In the genomic region with DNA sequence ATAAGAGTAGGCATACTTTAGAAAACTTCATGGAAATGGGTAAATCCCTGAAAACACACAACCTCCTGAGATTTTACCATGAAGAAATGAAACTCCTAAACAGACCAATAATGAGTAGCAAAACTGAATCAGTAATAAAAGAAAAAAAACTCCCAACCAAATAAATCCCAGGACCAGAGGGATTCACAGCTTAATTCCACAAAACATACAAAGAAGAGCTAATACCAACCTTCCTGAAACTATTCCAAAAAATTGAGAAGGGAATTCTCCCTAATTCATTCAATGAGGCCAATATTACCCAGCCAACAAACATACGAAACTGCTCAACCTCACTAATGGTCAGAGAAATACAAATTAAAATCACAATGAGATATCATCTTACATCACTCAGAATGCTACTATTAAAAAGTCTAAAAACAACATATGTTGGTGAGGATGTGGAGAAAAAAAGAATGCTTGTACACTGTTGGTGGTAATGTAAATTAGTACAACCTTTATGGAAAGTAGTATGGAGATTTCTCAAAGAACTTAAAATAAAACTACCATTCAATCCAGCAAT, we compare ENCODE assay signal across 22 cellular contexts.
DNase-seq lines count a peak whose midpoint lies in the region; ATAC-seq and TF ChIP-seq lines count a peak whose summit lies in the region.
"Had no signal": no experiment of that assay in that cellular context is flagged by ENCODE, and none has a peak within 500 bp of the region (broad histone marks: within the 10 kb centered on the region; RNA-seq: fewer than 3 reads in every experiment).

No MANE protein-coding gene starts in this region.

- no peak overlapping the region for H3K18ac ChIP-seq in mesenchymal stem cell (ENCODE audit: low read depth in 1 of 2, low read length in 2 of 2)

- WGBS in mesenchymal stem cell: 100% methylated on average over 1 of the region's 1 CpG
- 38 to 76% methylated on average over 1 of the region's 1 CpG for WGBS in tibial nerve, 2 donors

- no TSS peak for BruUV-seq in Calu3 (replicated peaks; lab: Mats Ljungman, UMichigan)

- H3K36me3 Mint-ChIP-seq in activated T-cell treated with anti-CD3 and anti-CD28 coated beads, Interleukin-2, amount 50 U/mL, for 24 hours (ENCODE audit: low read depth): no peaks in the 10 kb centered on the region
- no peaks in the 10 kb centered on the region for H3K36me3 Mint-ChIP-seq in activated CD8-positive, alpha-beta T cell treated with anti-CD3 and anti-CD28 coated beads, Interleukin-2, amount 10 ng/mL, durations not matched to agents 7 days and 5 days (ENCODE audit: low read depth)
- no peaks in the 10 kb centered on the region for H3K36me3 Mint-ChIP-seq in Calu3 (ENCODE audit: insufficient read depth, unreplicated experiment)
- H3K36me3 Mint-ChIP-seq: WTC11 had no signal

- POLR2A ChIA-PET in activated CD8-positive, alpha-beta T cell treated with anti-CD3 and anti-CD28 coated beads, Interleukin-2, amount 10 ng/mL, durations not matched to agents 7 days and 5 days (lab: Charles Lee): no interaction called here

- H3K14ac ChIP-seq in mesenchymal stem cell (ENCODE audit: low read length in 2 of 2): no peak overlapping the region

- no peak overlapping the region for H3K4ac ChIP-seq in mesenchymal stem cell (ENCODE audit: low read depth in 1 of 2, low read length in 2 of 2)

- H3K27me3 Mint-ChIP-seq in activated T-cell treated with anti-CD3 and anti-CD28 coated beads, Interleukin-2, amount 50 U/mL, for 24 hours: no peaks in the 10 kb centered on the region
- H3K27me3 Mint-ChIP-seq in activated CD8-positive, alpha-beta T cell treated with anti-CD3 and anti-CD28 coated beads, Interleukin-2, amount 10 ng/mL, durations not matched to agents 7 days and 5 days (ENCODE audit: low read depth): no peaks in the 10 kb centered on the region
- no peaks in the 10 kb centered on the region for H3K27me3 Mint-ChIP-seq in Calu3 (ENCODE audit: unreplicated experiment)
- H3K27me3 Mint-ChIP-seq: T-helper 17 cell had no signal

- peak; percentile 67 for ATAC-seq in HG02678 (IDR thresholded peaks at IDR 0.05; ENCODE audit: unreplicated experiment)
- ATAC-seq in activated CD8-positive, alpha-beta T cell treated with anti-CD3 and anti-CD28 coated beads, Interleukin-2, amount 10 ng/mL, durations not matched to agents 7 days and 5 days: no peak
- ATAC-seq: right lobe of liver, upper lobe of right lung, WTC11 had no signal

- H2BK120ac ChIP-seq in mesenchymal stem cell (ENCODE audit: low read depth, low read length): no peak overlapping the region

- H3K4me3 ChIP-seq in mesenchymal stem cell (ENCODE audit: insufficient read depth in 1 of 2, low read depth in 1 of 2, low read length in 2 of 2): peak overlapping the region in 1 of 2 experiments; percentile 19
- no peak overlapping the region for H3K4me3 ChIP-seq in tibial nerve
- H3K4me3 ChIP-seq: adrenal gland, esophagus muscularis mucosa, HAP-1, right lobe of liver, upper lobe of right lung had no signal

- H3K36me3 ChIP-seq in mesenchymal stem cell (ENCODE audit: control insufficient read depth in 1 of 2, insufficient read depth in 2 of 2, low read depth in 1 of 2, low read length in 2 of 2) (no peaks in the 10 kb centered on the region), tibial nerve (no peaks in the 10 kb centered on the region)
- H3K36me3 ChIP-seq: adrenal gland, esophagus muscularis mucosa, HAP-1, right lobe of liver, upper lobe of right lung had no signal

- peaks cover under 1% of the 10 kb centered on the region for H3K4me1 ChIP-seq in mesenchymal stem cell (ENCODE audit: control insufficient read depth, insufficient read depth, low read depth, low read length)
- no peaks in the 10 kb centered on the region for H3K4me1 ChIP-seq in tibial nerve
- H3K4me1 ChIP-seq: adrenal gland, HAP-1, right lobe of liver, upper lobe of right lung had no signal

- H3K27me3 ChIP-seq in mesenchymal stem cell (ENCODE audit: control insufficient read depth in 1 of 2, insufficient read depth in 1 of 2, low read length in 2 of 2) (no peaks in the 10 kb centered on the region), tibial nerve (no peaks in the 10 kb centered on the region)
- H3K27me3 ChIP-seq: adrenal gland, esophagus muscularis mucosa, right lobe of liver, upper lobe of right lung had no signal

- peak overlapping the region; percentile 45 for H3K4me3 Mint-ChIP-seq in activated T-cell treated with anti-CD3 and anti-CD28 coated beads, Interleukin-2, amount 50 U/mL, for 24 hours
- H3K4me3 Mint-ChIP-seq in activated CD8-positive, alpha-beta T cell treated with anti-CD3 and anti-CD28 coated beads, Interleukin-2, amount 10 ng/mL, durations not matched to agents 7 days and 5 days: peak overlapping the region; percentile 33
- no peak overlapping the region for H3K4me3 Mint-ChIP-seq in Calu3 (ENCODE audit: low read depth, unreplicated experiment)
- H3K4me3 Mint-ChIP-seq: T-helper 17 cell, WTC11 had no signal

- no peak overlapping the region for H2AFZ ChIP-seq in mesenchymal stem cell (ENCODE audit: low read depth, low read length)

- no peaks in the 10 kb centered on the region for H3K79me1 ChIP-seq in mesenchymal stem cell (replicated peaks; ENCODE audit: low read length, poor library complexity, severe bottlenecking)

- H2BK15ac ChIP-seq in mesenchymal stem cell (ENCODE audit: low read depth, poor library complexity, severe bottlenecking): no peak overlapping the region

- no peak for DNase-seq in activated T-cell treated with anti-CD3 and anti-CD28 coated beads, Interleukin-2, amount 50 U/mL, for 24 hours
- no peak for DNase-seq in activated T-cell treated with anti-CD3 and anti-CD28 coated beads, Interleukin-2, amount 50 U/mL, for 48 hours
- DNase-seq in activated CD8-positive, alpha-beta T cell treated with anti-CD3 and anti-CD28 coated beads, Interleukin-2, amount 10 ng/mL, durations not matched to agents 7 days and 5 days: no peak
- DNase-seq in mesenchymal stem cell (no peak), Calu3 (no peak), tibial nerve (ENCODE audit: low spot score in 2 of 2) (no peak), DMS 273 (lab: John Stamatoyannopoulos, UW; ENCODE audit: unreplicated experiment) (no peak)
- DNase-seq: ACHN; adrenal gland; effector CD4-positive, alpha-beta T cell; MV-4-11; NCI-H187; NCI-H446; occipital lobe; right lobe of liver; T-helper 17 cell; upper lobe of right lung had no signal

- TF ChIP-seq POLR2A in tibial nerve (IDR thresholded peaks at IDR 0.05): no peak

- peak overlapping the region; percentile 51 for H3K27ac Mint-ChIP-seq in activated T-cell treated with anti-CD3 and anti-CD28 coated beads, Interleukin-2, amount 50 U/mL, for 24 hours
- H3K27ac Mint-ChIP-seq in activated CD8-positive, alpha-beta T cell treated with anti-CD3 and anti-CD28 coated beads, Interleukin-2, amount 10 ng/mL, durations not matched to agents 7 days and 5 days: peak overlapping the region; percentile 35
- no peak overlapping the region for H3K27ac Mint-ChIP-seq in Calu3 (ENCODE audit: unreplicated experiment)
- H3K27ac Mint-ChIP-seq: T-helper 17 cell, WTC11 had no signal

- peaks cover 16% of the 10 kb centered on the region for H3K4me1 Mint-ChIP-seq in activated T-cell treated with anti-CD3 and anti-CD28 coated beads, Interleukin-2, amount 50 U/mL, for 24 hours (ENCODE audit: low read depth)
- peaks cover 5% of the 10 kb centered on the region for H3K4me1 Mint-ChIP-seq in activated CD8-positive, alpha-beta T cell treated with anti-CD3 and anti-CD28 coated beads, Interleukin-2, amount 10 ng/mL, durations not matched to agents 7 days and 5 days (ENCODE audit: low read depth)
- H3K4me1 Mint-ChIP-seq in Calu3 (ENCODE audit: low read depth, unreplicated experiment): peaks cover 10% of the 10 kb centered on the region

- no peak overlapping the region for H3K23ac ChIP-seq in mesenchymal stem cell (ENCODE audit: low read length in 2 of 2)

- TF ChIP-seq EP300 in tibial nerve (IDR thresholded peaks at IDR 0.05): no peak

- TF ChIP-seq CTCF in Calu3 (IDR thresholded peaks at IDR 0.05; ENCODE audit: unreplicated experiment): no peak
- no peak for TF ChIP-seq CTCF in tibial nerve (IDR thresholded peaks at IDR 0.05)

- H3K9me3 Mint-ChIP-seq in activated T-cell treated with anti-CD3 and anti-CD28 coated beads, Interleukin-2, amount 50 U/mL, for 24 hours: no peaks in the 10 kb centered on the region
- no peaks in the 10 kb centered on the region for H3K9me3 Mint-ChIP-seq in activated CD8-positive, alpha-beta T cell treated with anti-CD3 and anti-CD28 coated beads, Interleukin-2, amount 10 ng/mL, durations not matched to agents 7 days and 5 days (ENCODE audit: insufficient read depth)
- H3K9me3 Mint-ChIP-seq in Calu3 (ENCODE audit: low read depth, unreplicated experiment): no peaks in the 10 kb centered on the region
- H3K9me3 Mint-ChIP-seq: WTC11 had no signal

- H2BK12ac ChIP-seq in mesenchymal stem cell (ENCODE audit: low read length in 2 of 2): no peak overlapping the region

- no peak overlapping the region for H2BK5ac ChIP-seq in mesenchymal stem cell (ENCODE audit: low read depth, low read length, poor library complexity, severe bottlenecking)

- H4K91ac ChIP-seq in mesenchymal stem cell (ENCODE audit: low read length): no peak overlapping the region

- H3K4me2 ChIP-seq in mesenchymal stem cell (ENCODE audit: low read length, poor library complexity, severe bottlenecking): no peak overlapping the region

- H3K9me3 ChIP-seq in mesenchymal stem cell (ENCODE audit: control insufficient read depth, low read length) (no peaks in the 10 kb centered on the region), tibial nerve (no peaks in the 10 kb centered on the region)
- H3K9me3 ChIP-seq: adrenal gland, esophagus muscularis mucosa, HAP-1, right lobe of liver, upper lobe of right lung had no signal

- CTCF ChIA-PET in activated CD8-positive, alpha-beta T cell treated with anti-CD3 and anti-CD28 coated beads, Interleukin-2, amount 10 ng/mL, durations not matched to agents 7 days and 5 days (lab: Charles Lee): no interaction called here
- CTCF ChIA-PET in Calu3 (lab: Charles Lee): no interaction called here

- H4K8ac ChIP-seq in mesenchymal stem cell (ENCODE audit: low read length): no peak overlapping the region

- peak overlapping the region; percentile 68 for H3K9ac ChIP-seq in mesenchymal stem cell (ENCODE audit: low read length)

- intact Hi-C loops in Calu3 (cut with micrococcal nuclease; ENCODE audit: unreplicated experiment): loop anchor here (10.0 kb wide), 1 partner anchor 197 kb away; no protein-coding TSS in a partner anchor

- no peak overlapping the region for H2AK5ac ChIP-seq in mesenchymal stem cell (ENCODE audit: low read length, severe bottlenecking)

- H3K27ac ChIP-seq in mesenchymal stem cell (ENCODE audit: low read length, poor library complexity, severe bottlenecking) (no peak overlapping the region), tibial nerve (no peak overlapping the region)
- H3K27ac ChIP-seq: adrenal gland, esophagus muscularis mucosa, HL-60, right lobe of liver, upper lobe of right lung had no signal
